In the genomic region with DNA sequence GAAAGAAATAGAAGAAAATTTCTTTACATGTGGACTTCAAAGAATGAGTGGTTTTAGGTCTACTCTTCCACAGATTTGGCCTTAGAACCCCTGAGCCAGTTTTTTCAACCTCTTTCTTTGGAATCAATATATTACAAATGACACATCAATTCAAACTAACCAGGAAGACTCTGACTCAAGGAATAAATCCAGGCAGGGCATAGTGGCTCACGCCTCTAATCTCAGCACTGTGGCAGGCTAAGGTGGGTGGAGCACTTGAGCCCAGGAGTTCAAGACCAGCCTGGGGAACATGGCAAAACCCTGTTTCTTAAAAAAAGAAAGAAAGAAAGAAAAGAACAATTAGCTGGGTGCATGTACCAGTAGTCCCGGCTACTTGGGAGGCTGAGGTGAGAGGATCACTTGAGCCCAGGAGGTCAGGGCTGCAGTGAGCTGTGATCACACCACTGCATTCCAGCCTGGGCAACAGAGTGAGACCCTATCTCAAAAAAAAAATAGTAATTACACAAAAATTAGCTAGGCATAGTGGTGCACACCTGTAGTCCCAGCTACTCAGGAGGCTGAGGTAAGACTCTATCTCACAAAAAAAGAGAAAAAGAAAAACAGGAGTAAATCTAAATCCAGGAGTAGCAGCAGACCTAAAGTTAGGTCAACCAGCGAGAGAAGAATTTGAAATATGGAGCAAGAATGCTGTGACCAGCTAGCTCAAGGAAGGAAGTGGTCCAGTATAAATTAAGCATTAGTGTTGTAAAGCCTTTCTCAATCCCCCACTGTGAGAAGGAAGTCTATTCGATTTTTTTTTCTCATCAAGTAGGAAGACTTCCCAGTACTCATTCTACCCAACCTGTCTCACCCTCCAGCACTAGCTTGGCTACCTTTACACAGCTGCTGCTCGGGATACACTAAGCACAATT, we compare ENCODE assay signal across 9 cellular contexts. TPM values are rescaled to one million over a fixed set of nuclear protein-coding genes. Genes with fewer than 3 reads are reported as not detected.
DNase-seq lines count a peak whose midpoint lies in the region; ATAC-seq and TF ChIP-seq lines count a peak whose summit lies in the region.
"Had no signal": no experiment of that assay in that cellular context is flagged by ENCODE, and none has a peak within 500 bp of the region (broad histone marks: within the 10 kb centered on the region; RNA-seq: fewer than 3 reads in every experiment).

No MANE protein-coding gene starts in this region.

- H3K4me3 ChIP-seq in choroid plexus epithelial cell (ENCODE audit: low read depth, low read length) = peak overlapping the region; percentile 66

- no peaks in the 10 kb centered on the region for H3K36me3 Mint-ChIP-seq in naive B cell

- peaks cover 44 to 64% (median 58%) of the 10 kb centered on the region in 3 donors for H3K27me3 Mint-ChIP-seq in naive B cell

- ATAC-seq in naive B cell (ENCODE audit: low read depth in 2 of 2) (no peak), HG02623 (IDR thresholded peaks at IDR 0.05; ENCODE audit: unreplicated experiment) (no peak), HG02938 (IDR thresholded peaks at IDR 0.05; ENCODE audit: unreplicated experiment) (no peak)

- peak overlapping the region in 7 of 8 donors; percentile 44 to 91 (median 79) for H3K4me3 Mint-ChIP-seq in naive B cell

- peaks cover 0 to 7% (median 0%) of the 10 kb centered on the region in 7 donors for H3K9me3 Mint-ChIP-seq in naive B cell

- H3K4me1 Mint-ChIP-seq in naive B cell = peaks cover 30 to 43% (median 40%) of the 10 kb centered on the region in 3 donors

- DNase-seq in AG08396 (ENCODE audit: low spot score) (peak; percentile 35), Kasumi-1 (lab: John Stamatoyannopoulos, UW) (peak; percentile 73 to 80), choroid plexus epithelial cell (ENCODE audit: low read depth) (peak; percentile 91), naive B cell (no peak), DMS79 treated with DMSO at 0.1 percent for 48 hours (lab: John Stamatoyannopoulos, UW) (no peak)
- DNase-seq in effector CD4-positive, alpha-beta T cell = no peak
- DNase-seq: NCI-H446 had no signal

- no peak overlapping the region for H3K27ac Mint-ChIP-seq in naive B cell

- TF ChIP-seq CTCF in choroid plexus epithelial cell (conservative IDR thresholded peaks at IDR 0.05; ENCODE audit: low read depth, low read length) = no peak

RNA-seq across cellular contexts. Expression of a gene that starts 1.9 kb away (rescaled TPM):
- 1 to 10 TPM in 1 of 6 donors, under 1 TPM in 3, not detected in 2; 0.16 to 1.3 (median 0.34) TPM for polyA plus RNA-seq in naive B cell (ENCODE audit: low read depth in 6 of 6)

RNA-seq across cellular contexts. Expression of a gene that starts 30.4 kb away (rescaled TPM):
- 10 to 100 TPM; 35.5 to 57.3 (median 51.0) TPM for polyA plus RNA-seq in naive B cell (ENCODE audit: low read depth in 6 of 6)

Comparison
In these comparisons a context has a peak if more than half of its experiments do, and no peak if none do; other contexts are left out.
1. DNase-seq: peak in AG08396 (single experiment), Kasumi-1 (2 of 2) and choroid plexus epithelial cell (single experiment); none in naive B cell (single experiment), DMS79 treated with DMSO at 0.1 percent for 48 hours (single experiment) and effector CD4-positive, alpha-beta T cell (single experiment).